19 cellular contexts compared by ENCODE assay signal in the genomic region with DNA sequence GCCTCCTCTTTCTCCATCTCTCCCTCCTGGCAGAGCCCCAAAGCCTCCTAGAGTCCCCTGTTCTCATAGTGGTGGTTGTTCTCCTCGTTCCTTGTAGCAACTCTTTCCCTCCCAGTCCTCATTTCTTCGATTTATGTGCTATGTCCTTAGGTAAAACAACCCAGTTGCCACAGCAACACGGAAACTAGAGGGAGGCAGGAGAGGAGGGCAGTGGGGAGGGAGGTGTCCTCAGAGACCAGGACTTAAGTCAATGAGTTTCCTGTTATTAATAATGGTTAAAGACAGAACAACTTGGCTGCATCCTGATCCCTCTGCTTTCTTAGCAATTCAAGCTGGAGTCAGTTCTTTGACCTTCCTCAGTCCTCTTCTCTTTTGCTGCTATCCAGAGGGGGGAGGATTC.
"Had no signal": no experiment of that assay in that cellular context is flagged by ENCODE, and none has a peak within 500 bp of the region (broad histone marks: within the 10 kb centered on the region; RNA-seq: fewer than 3 reads in every experiment).

No MANE protein-coding gene starts in this region.

- ATAC-seq: effector memory CD8-positive, alpha-beta T cell; gastroesophageal sphincter; left lung; mucosa of descending colon; naive thymus-derived CD8-positive, alpha-beta T cell; stimulated activated memory B cell treated with anti-CD40 and anti-IgM and Interleukin-4, amounts not matched to agents 10 μg/mL and 1 μg/mL and 100 μg/mL, for 72 hours had no signal

- H3K27me3 Mint-ChIP-seq: effector memory CD8-positive, alpha-beta T cell; naive thymus-derived CD8-positive, alpha-beta T cell; stimulated activated memory B cell treated with anti-CD40 and anti-IgM and Interleukin-4, amounts not matched to agents 10 μg/mL and 1 μg/mL and 100 μg/mL, for 72 hours had no signal

- H3K27ac Mint-ChIP-seq: effector memory CD8-positive, alpha-beta T cell; stimulated activated memory B cell treated with anti-CD40 and anti-IgM and Interleukin-4, amounts not matched to agents 10 μg/mL and 1 μg/mL and 100 μg/mL, for 72 hours had no signal

- DNase-seq: effector memory CD8-positive, alpha-beta T cell; esophagus squamous epithelium; foreskin fibroblast; glutamatergic neuron; islet precursor cell; left lung; mucosa of descending colon; naive thymus-derived CD8-positive, alpha-beta T cell; posterior cingulate gyrus; spleen; stimulated activated CD4-positive, alpha-beta T cell treated with anti-CD3 and anti-CD28 coated beads, Interleukin-15, amount 100 ng/mL, for 24 hours; stimulated activated CD4-positive, alpha-beta T cell treated with anti-CD3 and anti-CD28 coated beads, Interleukin-1b, Interleukin-23, amount 100 ng/mL, for 48 hours; stimulated activated CD4-positive, alpha-beta T cell treated with anti-CD3 and anti-CD28 coated beads, Interleukin-4, amount 100 ng/mL, for 24 hours; stomach; substantia nigra; trophoblast cell had no signal

- H3K9me3 Mint-ChIP-seq: effector memory CD8-positive, alpha-beta T cell; naive thymus-derived CD8-positive, alpha-beta T cell; neural crest cell; stimulated activated memory B cell treated with anti-CD40 and anti-IgM and Interleukin-4, amounts not matched to agents 10 μg/mL and 1 μg/mL and 100 μg/mL, for 72 hours had no signal

- H3K4me3 Mint-ChIP-seq: effector memory CD8-positive, alpha-beta T cell; naive thymus-derived CD8-positive, alpha-beta T cell; neural crest cell; stimulated activated memory B cell treated with anti-CD40 and anti-IgM and Interleukin-4, amounts not matched to agents 10 μg/mL and 1 μg/mL and 100 μg/mL, for 72 hours had no signal

- H3K4me1 Mint-ChIP-seq: stimulated activated memory B cell treated with anti-CD40 and anti-IgM and Interleukin-4, amounts not matched to agents 10 μg/mL and 1 μg/mL and 100 μg/mL, for 72 hours had no signal
